ENCODE assay signal across 20 cellular contexts in the genomic region with DNA sequence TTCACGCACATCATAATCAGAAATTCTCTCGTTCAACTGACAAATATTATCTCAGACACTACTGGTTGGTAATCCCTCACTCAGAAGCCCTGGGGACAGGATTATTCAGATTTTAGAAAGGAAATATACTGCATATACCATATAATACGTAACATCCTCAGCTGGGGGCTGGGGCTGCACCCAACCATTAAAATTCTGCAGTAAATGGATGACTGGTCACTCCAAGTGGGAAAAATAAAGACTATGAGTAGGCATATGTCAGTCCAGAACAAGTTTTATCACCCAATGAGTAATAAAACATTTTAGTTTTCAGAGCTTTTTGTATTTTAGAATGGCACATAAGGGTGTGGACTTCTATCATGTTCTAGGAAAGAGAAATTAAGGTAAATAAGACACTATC.
DNase-seq lines count a peak whose midpoint lies in the region; ATAC-seq and TF ChIP-seq lines count a peak whose summit lies in the region.
"Had no signal": no experiment of that assay in that cellular context is flagged by ENCODE, and none has a peak within 500 bp of the region (broad histone marks: within the 10 kb centered on the region; RNA-seq: fewer than 3 reads in every experiment).

No MANE protein-coding gene starts in this region.

- intact Hi-C loops in A673 (cut with micrococcal nuclease; ENCODE audit: unreplicated experiment) = no loop called here
- intact Hi-C loops in CD4-positive, alpha-beta memory T cell (cut with micrococcal nuclease) = no loop called here
- intact Hi-C loops in PC-3 (cut with micrococcal nuclease) = no loop called here
- intact Hi-C loops in dendritic cell treated with granulocyte-macrophage colony-stimulating factor and Interleukin-4, amounts not matched to agents 40 ng/mL and 50 ng/mL, for 4 days (cut with micrococcal nuclease) = loop anchor here (10.0 kb wide), 1 partner anchor 48 kb away; no protein-coding TSS in a partner anchor
- intact Hi-C loops in stomach (cut with DNase I; ENCODE audit: low total_unique reads) = no loop called here

- POLR2A ChIA-PET in A673 (lab: Charles Lee; ENCODE audit: low non-redundant PET) (no interaction called here), PC-3 (lab: Charles Lee; ENCODE audit: unreplicated experiment) (no interaction called here)
- POLR2A ChIA-PET in CD4-positive, alpha-beta memory T cell (lab: Charles Lee; ENCODE audit: partially characterized antibody) = no interaction called here

- H3K4me3 ChIP-seq in A673 (ENCODE audit: low read depth, low read length, poor library complexity, severe bottlenecking) (no peak overlapping the region), PC-3 (ENCODE audit: low read length) (no peak overlapping the region), stomach (no peak overlapping the region)
- H3K4me3 ChIP-seq in CD4-positive, alpha-beta memory T cell (ENCODE audit: low read length in 2 of 2) = no peak overlapping the region
- H3K4me3 ChIP-seq: PC-9 had no signal

- no peak for TF ChIP-seq EP300 in stomach (IDR thresholded peaks at IDR 0.05)

- no peaks in the 10 kb centered on the region for H3K4me1 ChIP-seq in A673 (ENCODE audit: insufficient read depth, low read length, poor library complexity, severe bottlenecking)
- H3K4me1 ChIP-seq in CD4-positive, alpha-beta memory T cell (ENCODE audit: insufficient read depth, low read length) = peaks cover 10% of the 10 kb centered on the region
- peaks cover 16% of the 10 kb centered on the region for H3K4me1 ChIP-seq in PC-3 (ENCODE audit: insufficient read depth, low read length)
- no peaks in the 10 kb centered on the region for H3K4me1 ChIP-seq in stomach
- H3K4me1 ChIP-seq: Caco-2 had no signal

- no peaks in the 10 kb centered on the region for H3K27me3 Mint-ChIP-seq in CD4-positive, alpha-beta memory T cell
- no peaks in the 10 kb centered on the region for H3K27me3 Mint-ChIP-seq in dendritic cell treated with granulocyte-macrophage colony-stimulating factor and Interleukin-4, amounts not matched to agents 40 ng/mL and 50 ng/mL, for 4 days

- H3K27ac ChIP-seq in A673 (ENCODE audit: low read depth, low read length, poor library complexity, severe bottlenecking) (no peak overlapping the region), PC-3 (ENCODE audit: low read length) (peak overlapping the region; percentile 71), stomach (no peak overlapping the region)
- H3K27ac ChIP-seq in CD4-positive, alpha-beta memory T cell (ENCODE audit: low read depth, low read length) = no peak overlapping the region
- H3K27ac ChIP-seq: PC-9, RWPE1 had no signal

- no peaks in the 10 kb centered on the region for H4K20me1 ChIP-seq in PC-3 (ENCODE audit: low read length)

- H3K36me3 ChIP-seq in A673 (ENCODE audit: insufficient read depth, low read length, poor library complexity, severe bottlenecking) (no peaks in the 10 kb centered on the region), PC-3 (ENCODE audit: low read depth, low read length) (no peaks in the 10 kb centered on the region; the same call in 1 of the 2 replicates), stomach (no peaks in the 10 kb centered on the region)
- H3K36me3 ChIP-seq in CD4-positive, alpha-beta memory T cell (ENCODE audit: insufficient read depth, low read length) = peaks cover 9% of the 10 kb centered on the region

- peak; percentile 14 for DNase-seq in A673 (ENCODE audit: low spot score)
- DNase-seq in CD4-positive, alpha-beta memory T cell = no peak
- peak; percentile 45 for DNase-seq in PC-3
- no peak for DNase-seq in stimulated activated CD4-positive, alpha-beta T cell treated with anti-CD3 and anti-CD28 coated beads, Interleukin-12 subunit alpha, Interleukin-12 subunit beta, amount 100 ng/mL, for 4 hours
- no peak for DNase-seq in stomach
- DNase-seq: Caco-2, DMS153, GDM1, KG1, MV-4-11, NCI-H1694 treated with DMSO at 0.1 percent for 48 hours, NCI-H510A, NCI-H748 treated with DMSO at 0.1 percent for 48 hours, PC-9, SIG-M5 had no signal

- peak overlapping the region; percentile 44 for H3K9ac ChIP-seq in PC-3 (ENCODE audit: low read length)

- CTCF ChIA-PET in A673 (lab: Charles Lee) = no interaction called here
- CTCF ChIA-PET in CD4-positive, alpha-beta memory T cell (lab: Charles Lee; ENCODE audit: partially characterized antibody) = no interaction called here
- CTCF ChIA-PET in PC-3 (lab: Charles Lee) = no interaction called here

- TF ChIP-seq POLR2A in stomach (IDR thresholded peaks at IDR 0.05) = no peak

- H3K9me2 ChIP-seq in PC-3 (replicated peaks; ENCODE audit: low read length) = no peaks in the 10 kb centered on the region

- H3K9me3 ChIP-seq in A673 (ENCODE audit: low read depth, low read length, poor library complexity, severe bottlenecking) (no peaks in the 10 kb centered on the region), PC-3 (ENCODE audit: low read length) (no peaks in the 10 kb centered on the region), stomach (no peaks in the 10 kb centered on the region)
- no peaks in the 10 kb centered on the region for H3K9me3 ChIP-seq in CD4-positive, alpha-beta memory T cell (ENCODE audit: control insufficient read depth in 1 of 2, low read length in 2 of 2)
- H3K9me3 ChIP-seq: Caco-2 had no signal

- H3K27ac Mint-ChIP-seq in CD4-positive, alpha-beta memory T cell = peak overlapping the region in 4 of 7 donors; percentile 21 to 82 (median 50)
- peak overlapping the region; percentile 10 for H3K27ac Mint-ChIP-seq in dendritic cell treated with granulocyte-macrophage colony-stimulating factor and Interleukin-4, amounts not matched to agents 40 ng/mL and 50 ng/mL, for 4 days

- H3K4me2 ChIP-seq in PC-3 (ENCODE audit: low read length) = peak overlapping the region; percentile 33
- H3K4me2 ChIP-seq: PC-9 had no signal

- peaks cover 8 to 42% of the 10 kb centered on the region in 2 donors for H3K36me3 Mint-ChIP-seq in CD4-positive, alpha-beta memory T cell
- H3K36me3 Mint-ChIP-seq in dendritic cell treated with granulocyte-macrophage colony-stimulating factor and Interleukin-4, amounts not matched to agents 40 ng/mL and 50 ng/mL, for 4 days (ENCODE audit: low read depth) = peaks cover 29% of the 10 kb centered on the region

- BruUV-seq in A673 (replicated peaks; lab: Mats Ljungman, UMichigan) (no TSS peak), PC-3 (replicated peaks; lab: Mats Ljungman, UMichigan) (no TSS peak)

- no peak overlapping the region for H2AFZ ChIP-seq in PC-3 (ENCODE audit: low read length)
- H2AFZ ChIP-seq: PC-9 had no signal

- no peaks in the 10 kb centered on the region for H3K9me3 Mint-ChIP-seq in CD4-positive, alpha-beta memory T cell
- H3K9me3 Mint-ChIP-seq in dendritic cell treated with granulocyte-macrophage colony-stimulating factor and Interleukin-4, amounts not matched to agents 40 ng/mL and 50 ng/mL, for 4 days = no peaks in the 10 kb centered on the region

- H3K27me3 ChIP-seq in A673 (replicated peaks; ENCODE audit: insufficient read depth, low read depth, low read length, poor library complexity) (no peaks in the 10 kb centered on the region), PC-3 (ENCODE audit: low read length) (no peaks in the 10 kb centered on the region), stomach (no peaks in the 10 kb centered on the region)
- H3K27me3 ChIP-seq in CD4-positive, alpha-beta memory T cell (ENCODE audit: insufficient read depth, low read length) = no peaks in the 10 kb centered on the region

- H3F3A ChIP-seq in PC-3 (ENCODE audit: low read length, unreplicated experiment) = no peaks in the 10 kb centered on the region

- no peak overlapping the region for H3K4me3 Mint-ChIP-seq in CD4-positive, alpha-beta memory T cell
- H3K4me3 Mint-ChIP-seq in dendritic cell treated with granulocyte-macrophage colony-stimulating factor and Interleukin-4, amounts not matched to agents 40 ng/mL and 50 ng/mL, for 4 days = no peak overlapping the region
- H3K4me3 Mint-ChIP-seq: CD14-positive monocyte had no signal

- no peaks in the 10 kb centered on the region for H3K79me2 ChIP-seq in PC-3 (ENCODE audit: low read length)

- peaks cover 13 to 37% (median 25%) of the 10 kb centered on the region in 4 donors for H3K4me1 Mint-ChIP-seq in CD4-positive, alpha-beta memory T cell
- peaks cover 49% of the 10 kb centered on the region for H3K4me1 Mint-ChIP-seq in dendritic cell treated with granulocyte-macrophage colony-stimulating factor and Interleukin-4, amounts not matched to agents 40 ng/mL and 50 ng/mL, for 4 days (ENCODE audit: low read depth)

- ATAC-seq in PC-3 (peak; percentile 76), HG03565 (IDR thresholded peaks at IDR 0.05; ENCODE audit: unreplicated experiment) (no peak), GM18498 (IDR thresholded peaks at IDR 0.05; ENCODE audit: unreplicated experiment) (no peak)

- TF ChIP-seq CTCF in A673 (conservative IDR thresholded peaks at IDR 0.05; ENCODE audit: low read depth, low read length) (no peak), PC-3 (conservative IDR thresholded peaks at IDR 0.05; ENCODE audit: low read depth, low read length) (no peak), stomach (IDR thresholded peaks at IDR 0.05) (no peak)

- WGBS in stomach, 5 donors = 76 to 87% (median 82%) methylated on average over 3 of the region's 3 CpGs

Comparison
In these comparisons a context has a peak if more than half of its experiments do, and no peak if none do; other contexts are left out.
1. DNase-seq: peak in A673 (single experiment) and PC-3 (single experiment); none in CD4-positive, alpha-beta memory T cell (0 of 5), stimulated activated CD4-positive, alpha-beta T cell treated with anti-CD3 and anti-CD28 coated beads, Interleukin-12 subunit alpha, Interleukin-12 subunit beta, amount 100 ng/mL, for 4 hours (single experiment) and stomach (single experiment).